ENCODE assay signal across 1 cellular context in the genomic region with DNA sequence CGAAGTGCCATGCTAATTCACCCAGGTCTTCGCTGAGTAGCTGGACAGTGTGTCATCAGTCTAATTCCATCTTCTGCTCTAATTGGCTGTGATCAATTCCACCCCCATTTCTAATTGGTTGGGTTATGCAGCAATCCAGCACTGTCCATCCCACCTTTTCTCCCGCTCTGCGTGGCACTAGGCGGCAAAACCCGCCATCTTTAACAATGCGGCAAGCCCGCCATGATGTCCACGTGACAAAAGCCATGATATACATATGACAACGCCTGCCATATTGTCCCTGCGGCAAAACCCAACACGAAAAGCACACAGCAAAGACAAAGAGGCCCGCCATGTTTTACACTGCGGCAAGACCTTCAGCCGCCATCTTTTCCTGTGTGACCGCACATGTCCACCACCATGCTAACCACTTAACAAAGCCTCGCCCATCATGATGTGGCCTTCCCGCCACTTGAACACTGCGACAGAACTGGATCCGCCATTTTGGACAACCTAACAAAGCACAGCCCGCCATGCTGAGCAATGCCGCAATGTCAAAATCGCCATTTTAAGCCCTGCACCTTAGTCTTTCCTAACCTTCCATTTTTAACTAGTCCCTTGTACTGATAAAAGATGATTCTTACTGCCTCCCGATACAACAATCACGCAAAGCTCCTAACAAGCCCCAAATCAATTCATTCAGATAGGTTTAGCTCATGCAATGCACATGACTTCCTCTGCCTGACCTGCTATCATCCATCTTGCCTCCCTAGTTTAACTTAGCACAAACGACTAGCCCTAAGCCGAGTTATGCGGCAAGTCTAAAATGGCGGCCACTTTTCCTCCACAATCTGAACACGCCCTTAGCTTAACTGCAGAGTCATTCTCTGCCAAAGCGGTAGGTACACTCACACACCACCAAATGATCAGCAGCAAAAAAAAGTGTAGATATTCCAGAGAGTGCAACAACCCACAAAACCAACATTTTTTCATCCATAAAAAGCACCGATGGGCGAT.
A peak's percentile ranks its signal among the peaks of the same experiment; 100 is the strongest.
TF ChIP-seq lines count a peak whose summit lies in the region.

No MANE protein-coding gene starts in this region.

TF ChIP-seq in K562, 482 proteins besides CTCF, POLR2A, EP300 and RAD21 (continued from another document and continues in another):
- TF ChIP-seq ID3 (CRISPR knock-in tag; IDR thresholded peaks at IDR 0.05) = no peak
- TF ChIP-seq ID3 (tag; IDR thresholded peaks at IDR 0.05) = peak; percentile 81; the same call in 1 of the 2 replicates
- TF ChIP-seq C11orf30 (IDR thresholded peaks at IDR 0.05; ENCODE audit: low read depth) = 0 out of 2 replicates have a peak, but pooled peaks have one; percentile 27
- TF ChIP-seq, protein P1, sequence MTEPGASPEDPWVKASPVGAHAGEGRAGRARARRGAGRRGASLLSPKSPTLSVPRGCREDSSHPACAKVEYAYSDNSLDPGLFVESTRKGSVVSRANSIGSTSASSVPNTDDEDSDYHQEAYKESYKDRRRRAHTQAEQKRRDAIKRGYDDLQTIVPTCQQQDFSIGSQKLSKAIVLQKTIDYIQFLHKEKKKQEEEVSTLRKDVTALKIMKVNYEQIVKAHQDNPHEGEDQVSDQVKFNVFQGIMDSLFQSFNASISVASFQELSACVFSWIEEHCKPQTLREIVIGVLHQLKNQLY (CRISPR knock-in tag; conservative IDR thresholded peaks at IDR 0.05) = no peak
- TF ChIP-seq ZBTB1 (CRISPR knock-in tag; IDR thresholded peaks at IDR 0.05; ENCODE audit: borderline replicate concordance, low read depth) = peak; percentile 89
- TF ChIP-seq ZFP36 (IDR thresholded peaks at IDR 0.05; ENCODE audit: low read depth, low read length, partially characterized antibody) = no peak
- TF ChIP-seq ZNF347 (CRISPR knock-in tag; IDR thresholded peaks at IDR 0.05; ENCODE audit: low read depth) = no peak
- TF ChIP-seq TEAD2 (tag; IDR thresholded peaks at IDR 0.05) = no peak
- TF ChIP-seq RB1 (IDR thresholded peaks at IDR 0.05; ENCODE audit: low read depth) = peak; percentile 39; the same call in 1 of the 2 replicates
- no peak for TF ChIP-seq HMG20B (CRISPR knock-in tag; IDR thresholded peaks at IDR 0.05)
- no peak for TF ChIP-seq ZNF507 (tag; conservative IDR thresholded peaks at IDR 0.05)
- TF ChIP-seq ZNF778 (CRISPR knock-in tag; IDR thresholded peaks at IDR 0.05) = no peak
- TF ChIP-seq BDP1 (IDR thresholded peaks at IDR 0.05; ENCODE audit: insufficient read depth, insufficient read length) = no peak
- no peak for TF ChIP-seq MCM7 (IDR thresholded peaks at IDR 0.05)
- no peak for TF ChIP-seq SRSF9 (IDR thresholded peaks at IDR 0.05; ENCODE audit: borderline replicate concordance, low read depth, low read length)
- TF ChIP-seq EP400 (IDR thresholded peaks at IDR 0.05) = peak; percentile 97
- peak; percentile 72; the same call in 1 of the 2 replicates for TF ChIP-seq DMBX1 (CRISPR knock-in tag; IDR thresholded peaks at IDR 0.05; ENCODE audit: borderline replicate concordance)
- no peak for TF ChIP-seq GATA2 (CRISPR knock-in tag; IDR thresholded peaks at IDR 0.05)
- peak; percentile 84 for TF ChIP-seq ZNF175 (CRISPR knock-in tag; IDR thresholded peaks at IDR 0.05; ENCODE audit: low read depth)
- TF ChIP-seq, protein P2, sequence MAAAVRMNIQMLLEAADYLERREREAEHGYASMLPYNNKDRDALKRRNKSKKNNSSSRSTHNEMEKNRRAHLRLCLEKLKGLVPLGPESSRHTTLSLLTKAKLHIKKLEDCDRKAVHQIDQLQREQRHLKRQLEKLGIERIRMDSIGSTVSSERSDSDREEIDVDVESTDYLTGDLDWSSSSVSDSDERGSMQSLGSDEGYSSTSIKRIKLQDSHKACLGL (CRISPR knock-in tag; IDR thresholded peaks at IDR 0.05; ENCODE audit: borderline replicate concordance, poor library complexity, severe bottlenecking) = no peak
- peak in 1 of 2 experiments; percentile 40; a peak in 1 of 4 replicates for TF ChIP-seq NRF1 (conservative IDR thresholded peaks at IDR 0.05 in 1 of 2, IDR thresholded peaks at IDR 0.05 in 1 of 2)
- peak; percentile 90 for TF ChIP-seq RAD51 (IDR thresholded peaks at IDR 0.05; ENCODE audit: borderline replicate concordance, low read depth)
- TF ChIP-seq SIN3A (IDR thresholded peaks at IDR 0.05; ENCODE audit: borderline replicate concordance in 2 of 2, control insufficient read depth in 1 of 2, low read depth in 2 of 2, low read length in 2 of 2) = no peak
- TF ChIP-seq KAT7 (CRISPR knock-in tag; IDR thresholded peaks at IDR 0.05; ENCODE audit: borderline replicate concordance) = no peak
- TF ChIP-seq ZNF584 (CRISPR knock-in tag; IDR thresholded peaks at IDR 0.05; ENCODE audit: low read depth) = peak; percentile 87; the same call in 1 of the 2 replicates
- TF ChIP-seq ZKSCAN8 (CRISPR knock-in tag; IDR thresholded peaks at IDR 0.05) = no peak
- no peak for TF ChIP-seq CBX3 (IDR thresholded peaks at IDR 0.05; ENCODE audit: borderline replicate concordance in 1 of 2, low read length in 2 of 2)
- TF ChIP-seq ZNF197 (CRISPR knock-in tag; IDR thresholded peaks at IDR 0.05; ENCODE audit: low read depth) = peak; percentile 86
- peak; percentile 58; the same call in 1 of the 2 replicates for TF ChIP-seq TEAD4 (IDR thresholded peaks at IDR 0.05; ENCODE audit: low read length)
- no peak for TF ChIP-seq TEAD4 (CRISPR knock-in tag; IDR thresholded peaks at IDR 0.05; ENCODE audit: borderline replicate concordance)
- TF ChIP-seq HLTF (IDR thresholded peaks at IDR 0.05) = no peak
- TF ChIP-seq CBX1 (IDR thresholded peaks at IDR 0.05; ENCODE audit: low read depth) = no peak
- TF ChIP-seq JUND (IDR thresholded peaks at IDR 0.05; ENCODE audit: borderline replicate concordance, low read depth, low read length) = 0 out of 2 replicates have a peak, but pooled peaks have one; percentile 5
- TF ChIP-seq JUND (tag; IDR thresholded peaks at IDR 0.05; ENCODE audit: borderline replicate concordance, low read depth, low read length) = peak; percentile 57; the same call in 2 of the 3 replicates
- TF ChIP-seq SMAD3 (CRISPR knock-in tag; conservative IDR thresholded peaks at IDR 0.05) = no peak
- no peak for TF ChIP-seq ZNF124 (CRISPR knock-in tag; IDR thresholded peaks at IDR 0.05)
- TF ChIP-seq ZNF212 (CRISPR knock-in tag; IDR thresholded peaks at IDR 0.05) = no peak
- TF ChIP-seq SIN3B (IDR thresholded peaks at IDR 0.05; ENCODE audit: low read depth) = no peak
- TF ChIP-seq ZNF398 (CRISPR knock-in tag; IDR thresholded peaks at IDR 0.05) = no peak
- no peak for TF ChIP-seq HNRNPH1 (optimal IDR thresholded peaks at IDR 0.05; ENCODE audit: low read depth, low read length)
- TF ChIP-seq THRA (IDR thresholded peaks at IDR 0.05) = no peak
- no peak for TF ChIP-seq ARNT (IDR thresholded peaks at IDR 0.05)
- TF ChIP-seq HNRNPL (IDR thresholded peaks at IDR 0.05; ENCODE audit: low read depth, low read length) = no peak
- no peak for TF ChIP-seq ZNF668 (CRISPR knock-in tag; IDR thresholded peaks at IDR 0.05)
- no peak for TF ChIP-seq RBM34 (IDR thresholded peaks at IDR 0.05; ENCODE audit: borderline replicate concordance, insufficient read depth, low read length)
- TF ChIP-seq SNRNP70 (optimal IDR thresholded peaks at IDR 0.05; ENCODE audit: low read depth, low read length) = no peak
- TF ChIP-seq LCOR (CRISPR knock-in tag; IDR thresholded peaks at IDR 0.05) = no peak
- TF ChIP-seq SIRT6 (IDR thresholded peaks at IDR 0.05; ENCODE audit: low read depth, low read length) = no peak
- TF ChIP-seq ZNF644 (tag; IDR thresholded peaks at IDR 0.05; ENCODE audit: low read depth) = peak; percentile 93
- no peak for TF ChIP-seq FOXJ3 (CRISPR knock-in tag; IDR thresholded peaks at IDR 0.05)
- no peak for TF ChIP-seq ARID4B (CRISPR knock-in tag; IDR thresholded peaks at IDR 0.05)
- TF ChIP-seq KDM1A (IDR thresholded peaks at IDR 0.05) = no peak
- no peak for TF ChIP-seq SRSF3 (IDR thresholded peaks at IDR 0.05; ENCODE audit: insufficient read depth, low read length)
- TF ChIP-seq SAFB2 (IDR thresholded peaks at IDR 0.05; ENCODE audit: borderline replicate concordance, low read depth, low read length, severe bottlenecking) = no peak
- no peak for TF ChIP-seq KLF16 (IDR thresholded peaks at IDR 0.05)
- no peak for TF ChIP-seq RFX1 (IDR thresholded peaks at IDR 0.05)
- TF ChIP-seq POLR3G (IDR thresholded peaks at IDR 0.05; ENCODE audit: extremely low read depth, insufficient read length, insufficient replicate concordance) = no peak
- no peak for TF ChIP-seq PTTG1 (tag; IDR thresholded peaks at IDR 0.05; ENCODE audit: low read depth)
- peak; percentile 92 to 98 (median 97) for TF ChIP-seq YY1 (IDR thresholded peaks at IDR 0.05; ENCODE audit: borderline replicate concordance in 1 of 3, control insufficient read depth in 1 of 3, extremely low read depth in 1 of 3, insufficient read depth in 3 of 3, insufficient read length in 1 of 3, insufficient replicate concordance in 2 of 3, low read depth in 1 of 3, low read length in 2 of 3)
- no peak for TF ChIP-seq KHSRP (IDR thresholded peaks at IDR 0.05)
- TF ChIP-seq RBM22 (IDR thresholded peaks at IDR 0.05; ENCODE audit: low read depth, low read length, poor library complexity, severe bottlenecking) = no peak
- no peak for TF ChIP-seq SMARCA5 (IDR thresholded peaks at IDR 0.05)
- TF ChIP-seq, protein P3, sequence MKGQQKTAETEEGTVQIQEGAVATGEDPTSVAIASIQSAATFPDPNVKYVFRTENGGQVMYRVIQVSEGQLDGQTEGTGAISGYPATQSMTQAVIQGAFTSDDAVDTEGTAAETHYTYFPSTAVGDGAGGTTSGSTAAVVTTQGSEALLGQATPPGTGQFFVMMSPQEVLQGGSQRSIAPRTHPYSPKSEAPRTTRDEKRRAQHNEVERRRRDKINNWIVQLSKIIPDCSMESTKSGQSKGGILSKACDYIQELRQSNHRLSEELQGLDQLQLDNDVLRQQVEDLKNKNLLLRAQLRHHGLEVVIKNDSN (CRISPR knock-in tag; IDR thresholded peaks at IDR 0.05) = peak; percentile 90
